In genomic region chr2:45169339-45170190, GRCh38 we compare ENCODE assay signal across 8 cellular contexts.
DNase-seq lines count a peak whose midpoint lies in the region; FAIRE-seq and TF ChIP-seq lines count a peak whose summit lies in the region.

No MANE protein-coding gene starts in this region.

- TF ChIP-seq CTCF in D721Med (IDR thresholded peaks at IDR 0.05; ENCODE audit: insufficient read depth, missing control alignments) (no peak), brain (conservative IDR thresholded peaks at IDR 0.05) (no peak), type B pancreatic cell (conservative IDR thresholded peaks at IDR 0.05) (peak; percentile 8)

- peaks cover 100% of the 10 kb centered on the region for H3K27me3 Mint-ChIP-seq in brain
- H3K27me3 Mint-ChIP-seq in type B pancreatic cell: peaks cover 87% of the 10 kb centered on the region

- H3K4me1 Mint-ChIP-seq in brain: peaks cover 8% of the 10 kb centered on the region
- H3K4me1 Mint-ChIP-seq in type B pancreatic cell (ENCODE audit: unreplicated experiment): peaks cover 32% of the 10 kb centered on the region

- peak; percentile 19 for DNase-seq in D721Med (ENCODE audit: insufficient read length, low spot score)
- DNase-seq in Jurkat, Clone E6-1 (ENCODE audit: low read depth, low spot score): no peak
- peak; percentile 6 for DNase-seq in kidney tubule cell (ENCODE audit: low spot score)
- DNase-seq in type B pancreatic cell (ENCODE audit: extremely low spot score, unreplicated experiment): no peak
- DNase-seq in NCI-H2171 treated with DMSO at 0.1 percent for 48 hours (lab: John Stamatoyannopoulos, UW): no peak
- no peak for DNase-seq in occipital lobe (lab: John Stamatoyannopoulos, UW)
- no peak for DNase-seq in NCI-H1417 treated with DMSO at 0.1 percent for 48 hours (lab: John Stamatoyannopoulos, UW)

- H3K27ac Mint-ChIP-seq in brain (no peak overlapping the region), type B pancreatic cell (no peak overlapping the region)

- H3K9me3 Mint-ChIP-seq in brain: peaks cover 0 to 3% (median 0%) of the 10 kb centered on the region in 5 experiments
- H3K9me3 Mint-ChIP-seq in type B pancreatic cell: no peaks in the 10 kb centered on the region

- H3K4me3 ChIP-seq in Jurkat, Clone E6-1 (ENCODE audit: low read length): peak overlapping the region; percentile 48

- H3K36me3 Mint-ChIP-seq in brain: no peaks in the 10 kb centered on the region
- no peaks in the 10 kb centered on the region for H3K36me3 Mint-ChIP-seq in type B pancreatic cell

- FAIRE-seq in D721Med (lab: Jason Lieb, UNC): no peak

- H3K4me3 Mint-ChIP-seq in brain (peak overlapping the region; percentile 65 to 83 (median 72)), type B pancreatic cell (peak overlapping the region; percentile 80)

Comparison
In these comparisons a context has a peak if more than half of its experiments do, and no peak if none do; other contexts are left out.
1. DNase-seq: peak in D721Med (single experiment) and kidney tubule cell (single experiment); none in Jurkat, Clone E6-1 (single experiment), type B pancreatic cell (single experiment), NCI-H2171 treated with DMSO at 0.1 percent for 48 hours (single experiment), occipital lobe (single experiment) and NCI-H1417 treated with DMSO at 0.1 percent for 48 hours (single experiment).